ENCODE assay signal across 21 cellular contexts in the genomic region with DNA sequence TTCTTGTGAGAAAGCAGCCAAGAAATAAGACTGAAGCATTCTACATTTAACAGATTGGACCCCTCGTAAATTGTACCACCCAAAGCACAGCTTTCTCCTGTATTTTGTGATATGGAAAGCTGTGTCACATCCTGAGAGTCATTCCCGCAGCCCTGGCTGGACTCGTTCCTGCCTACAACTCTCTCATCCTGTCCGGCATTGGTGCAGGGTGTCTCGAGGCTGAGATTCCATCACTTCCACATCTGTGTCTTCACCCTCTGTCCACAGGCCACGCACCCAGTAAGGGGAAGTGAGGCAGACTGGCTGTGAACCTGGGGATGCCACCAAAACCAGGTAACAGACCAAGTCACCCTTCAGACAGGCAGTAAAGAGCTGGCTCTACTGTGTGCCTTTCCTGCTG.
"Had no signal": no experiment of that assay in that cellular context is flagged by ENCODE, and none has a peak within 500 bp of the region (broad histone marks: within the 10 kb centered on the region; RNA-seq: fewer than 3 reads in every experiment).

No MANE protein-coding gene starts in this region.

- H3K4me3 ChIP-seq: adrenal gland, stomach, testis had no signal

- H3K27me3 ChIP-seq: adrenal gland, stomach, testis had no signal

- FAIRE-seq: bronchial epithelial cell had no signal

- H3K27ac ChIP-seq: adrenal gland, stomach, testis had no signal

- H3K4me1 ChIP-seq: adrenal gland had no signal

- H3K27me3 Mint-ChIP-seq: activated B cell treated with CpG ODN at 0.5 μM for 24 hours; activated CD8-positive, alpha-beta memory T cell treated with anti-CD3 and anti-CD28 coated beads, Interleukin-2, amount 10 ng/mL, durations not matched to agents 7 days and 5 days; activated naive CD4-positive, alpha-beta T cell treated with anti-CD3 and anti-CD28 coated beads, Interleukin-2, amount 10 ng/mL, durations not matched to agents 7 days and 5 days; naive thymus-derived CD4-positive, alpha-beta T cell; type B pancreatic cell had no signal

- H3K27ac Mint-ChIP-seq: activated B cell treated with CpG ODN at 0.5 μM for 24 hours; activated naive CD4-positive, alpha-beta T cell treated with anti-CD3 and anti-CD28 coated beads, Interleukin-2, amount 10 ng/mL, durations not matched to agents 7 days and 5 days; type B pancreatic cell had no signal

- DNase-seq: activated B cell treated with CpG ODN at 0.5 μM for 24 hours; activated CD4-positive, alpha-beta T cell treated with anti-CD3 and anti-CD28 coated beads for 48 hours; activated CD8-positive, alpha-beta memory T cell treated with anti-CD3 and anti-CD28 coated beads, Interleukin-2, amount 10 ng/mL, durations not matched to agents 7 days and 5 days; activated effector memory CD4-positive, alpha-beta T cell treated with Interleukin-2 at 50 U/mL for 16 hours; activated naive CD4-positive, alpha-beta T cell treated with anti-CD3 and anti-CD28 coated beads, Interleukin-2, amount 10 ng/mL, durations not matched to agents 7 days and 5 days; activated T-cell treated with anti-CD3 and anti-CD28 coated beads, Interleukin-2, amount 50 U/mL, for 1 hour; adrenal gland; cerebellar nuclear complex; effector memory CD4-positive, alpha-beta T cell; foreskin fibroblast; mesendoderm; naive thymus-derived CD4-positive, alpha-beta T cell; nucleus accumbens; stimulated activated CD4-positive, alpha-beta T cell treated with anti-CD3 and anti-CD28 coated beads, Interleukin-12 subunit alpha, Interleukin-12 subunit beta, amount 100 ng/mL, for 4 hours; stimulated activated CD4-positive, alpha-beta T cell treated with anti-CD3 and anti-CD28 coated beads, Interleukin-1b, Interleukin-23, amount 100 ng/mL, for 48 hours; stimulated activated CD8-positive, alpha-beta memory T cell treated with anti-CD3 and anti-CD28 coated beads, Interleukin-4, amount 100 ng/mL, for 48 hours; stomach; SW 1271; testis had no signal

- H3K9me3 ChIP-seq: adrenal gland, stomach, testis had no signal

- H3K36me3 ChIP-seq: adrenal gland, stomach had no signal

- ATAC-seq: activated CD8-positive, alpha-beta memory T cell treated with anti-CD3 and anti-CD28 coated beads, Interleukin-2, amount 10 ng/mL, durations not matched to agents 7 days and 5 days; naive thymus-derived CD4-positive, alpha-beta T cell had no signal

- H3K36me3 Mint-ChIP-seq: type B pancreatic cell had no signal

- H3K4me3 Mint-ChIP-seq: activated B cell treated with CpG ODN at 0.5 μM for 24 hours; activated CD8-positive, alpha-beta memory T cell treated with anti-CD3 and anti-CD28 coated beads, Interleukin-2, amount 10 ng/mL, durations not matched to agents 7 days and 5 days; activated naive CD4-positive, alpha-beta T cell treated with anti-CD3 and anti-CD28 coated beads, Interleukin-2, amount 10 ng/mL, durations not matched to agents 7 days and 5 days; naive thymus-derived CD4-positive, alpha-beta T cell; type B pancreatic cell had no signal

- H3K9me3 Mint-ChIP-seq: activated B cell treated with CpG ODN at 0.5 μM for 24 hours, type B pancreatic cell had no signal
